11 cellular contexts compared by ENCODE assay signal in the genomic region with DNA sequence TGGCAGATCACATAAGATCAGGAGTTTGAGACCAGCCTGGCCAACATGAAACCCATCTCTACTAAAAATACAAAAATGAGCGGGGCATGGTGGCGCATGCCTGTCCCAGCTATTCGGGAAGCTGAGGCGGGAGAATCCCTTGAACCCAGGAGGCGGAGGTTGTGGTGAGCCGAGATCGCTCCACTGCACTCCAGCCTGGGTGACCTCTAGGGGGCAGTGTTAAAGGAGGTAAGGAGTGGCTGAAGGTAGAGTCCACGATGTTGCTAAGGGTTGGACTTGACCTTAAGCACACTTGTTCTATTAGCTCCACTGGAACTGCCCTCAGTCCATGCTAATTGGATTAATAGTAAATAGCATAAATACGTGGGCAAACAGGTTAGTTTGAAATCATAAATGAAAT.
DNase-seq lines count a peak whose midpoint lies in the region; ATAC-seq and TF ChIP-seq lines count a peak whose summit lies in the region.
"Had no signal": no experiment of that assay in that cellular context is flagged by ENCODE, and none has a peak within 500 bp of the region (broad histone marks: within the 10 kb centered on the region; RNA-seq: fewer than 3 reads in every experiment).

No MANE protein-coding gene starts in this region.

- no peak overlapping the region for H3K27ac ChIP-seq in heart right ventricle

- intact Hi-C loops in heart right ventricle (cut with DNase I), result no loop called here
- intact Hi-C loops in left cardiac atrium (cut with DNase I), result no loop called here

- H3K4me1 ChIP-seq in heart right ventricle, result no peaks in the 10 kb centered on the region
- H3K4me1 ChIP-seq: HAP-1 had no signal

- TF ChIP-seq CTCF in heart right ventricle (IDR thresholded peaks at IDR 0.05) (peak in 5 of 9 donors; percentile 10 to 46 (median 28)), LNCAP (IDR thresholded peaks at IDR 0.05) (peak; percentile 49; the same call in 1 of the 2 replicates)

- DNase-seq in heart right ventricle (no peak), left cardiac atrium (no peak), dermis blood vessel endothelial cell (peak; percentile 11), NCI-H2081 treated with DMSO at 0.1 percent for 48 hours (lab: John Stamatoyannopoulos, UW) (no peak), NCI-H524 treated with DMSO at 0.1 percent for 48 hours (lab: John Stamatoyannopoulos, UW) (no peak)
- peak; percentile 30 for DNase-seq in stimulated activated naive CD8-positive, alpha-beta T cell treated with anti-CD3 and anti-CD28 coated beads, Interleukin-15, Interleukin-2, amounts not matched to agents 100 U/mL and 50 U/mL, for 24 hours
- DNase-seq: activated T-cell treated with anti-CD3 and anti-CD28 coated beads, Interleukin-2, amount 50 U/mL, for 24 hours; OCI-M1 had no signal

- no peaks in the 10 kb centered on the region for H3K9me3 ChIP-seq in heart right ventricle
- H3K9me3 ChIP-seq: HAP-1 had no signal

- H3K36me3 ChIP-seq in heart right ventricle, result no peaks in the 10 kb centered on the region
- H3K36me3 ChIP-seq: HAP-1 had no signal

- WGBS in heart right ventricle, 2 donors, result 61 to 79% methylated on average over 9 of the region's 9 CpGs

- no peak for ATAC-seq in heart right ventricle
- ATAC-seq in left cardiac atrium, result no peak
- ATAC-seq in stimulated activated naive CD8-positive, alpha-beta T cell treated with anti-CD3 and anti-CD28 coated beads, Interleukin-15, Interleukin-2, amounts not matched to agents 100 U/mL and 50 U/mL, for 24 hours, result no peak
- ATAC-seq in GM18907 (IDR thresholded peaks at IDR 0.05; ENCODE audit: unreplicated experiment), result no peak

- H3K4me3 ChIP-seq in heart right ventricle, result no peak overlapping the region
- H3K4me3 ChIP-seq: HAP-1 had no signal

- H3K27me3 ChIP-seq in heart right ventricle, result peaks cover 0 to 23% (median 5%) of the 10 kb centered on the region in 7 donors

Comparison
In these comparisons a context has a peak if more than half of its experiments do, and no peak if none do; other contexts are left out.
1. DNase-seq: peak in dermis blood vessel endothelial cell (single experiment) and stimulated activated naive CD8-positive, alpha-beta T cell treated with anti-CD3 and anti-CD28 coated beads, Interleukin-15, Interleukin-2, amounts not matched to agents 100 U/mL and 50 U/mL, for 24 hours (single experiment); none in heart right ventricle (0 of 2), left cardiac atrium (single experiment), NCI-H2081 treated with DMSO at 0.1 percent for 48 hours (single experiment) and NCI-H524 treated with DMSO at 0.1 percent for 48 hours (single experiment).